In the genomic region with DNA sequence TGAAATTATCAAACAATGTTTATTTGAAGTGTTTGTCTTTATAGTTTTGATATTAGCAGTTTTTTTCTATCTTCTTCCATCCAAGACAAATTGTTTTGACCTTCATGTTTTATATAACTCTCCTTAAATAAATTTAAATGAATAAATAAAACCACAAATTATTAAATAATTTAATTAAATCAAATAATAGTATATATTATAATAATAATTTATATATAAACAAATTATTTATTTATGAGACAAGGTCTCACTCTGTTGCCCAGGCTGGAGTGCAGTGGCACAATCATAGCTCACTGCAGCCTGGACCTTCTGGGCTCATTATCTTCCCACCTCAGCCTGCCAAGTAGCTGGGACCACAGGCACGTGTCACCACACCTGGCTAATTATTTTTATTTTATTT, we compare ENCODE assay signal across 24 cellular contexts. TPM values are rescaled to one million over a fixed set of nuclear protein-coding genes. Genes with fewer than 3 reads are reported as not detected.
DNase-seq lines count a peak whose midpoint lies in the region; ATAC-seq, FAIRE-seq and TF ChIP-seq lines count a peak whose summit lies in the region.
"Had no signal": no experiment of that assay in that cellular context is flagged by ENCODE, and none has a peak within 500 bp of the region (broad histone marks: within the 10 kb centered on the region; RNA-seq: fewer than 3 reads in every experiment).

No MANE protein-coding gene starts in this region.

- H3K4me1 Mint-ChIP-seq in WTC11 = no peaks in the 10 kb centered on the region
- peaks cover 27 to 33% of the 10 kb centered on the region in 2 donors for H3K4me1 Mint-ChIP-seq in immature natural killer cell
- H3K4me1 Mint-ChIP-seq in stimulated activated memory B cell treated with anti-CD40 and anti-IgM and Interleukin-4, amounts not matched to agents 10 μg/mL and 1 μg/mL and 100 μg/mL, for 72 hours = peaks cover 15% of the 10 kb centered on the region
- H3K4me1 Mint-ChIP-seq in Calu3 (ENCODE audit: low read depth, unreplicated experiment) = peaks cover 4% of the 10 kb centered on the region
- H3K4me1 Mint-ChIP-seq in activated naive CD4-positive, alpha-beta T cell treated with anti-CD3 and anti-CD28 coated beads for 36 hours (ENCODE audit: low read depth) = peaks cover 8% of the 10 kb centered on the region
- H3K4me1 Mint-ChIP-seq: H9 had no signal

- POLR2A ChIA-PET in WTC11 (lab: Charles Lee) = no interaction called here

- H3K27me3 Mint-ChIP-seq in WTC11 (ENCODE audit: low read depth) (no peaks in the 10 kb centered on the region), immature natural killer cell (ENCODE audit: low read depth in 3 of 3) (peaks cover 2 to 8% (median 3%) of the 10 kb centered on the region in 3 donors), Calu3 (ENCODE audit: unreplicated experiment) (no peaks in the 10 kb centered on the region)
- no peaks in the 10 kb centered on the region for H3K27me3 Mint-ChIP-seq in stimulated activated memory B cell treated with anti-CD40 and anti-IgM and Interleukin-4, amounts not matched to agents 10 μg/mL and 1 μg/mL and 100 μg/mL, for 72 hours
- no peaks in the 10 kb centered on the region for H3K27me3 Mint-ChIP-seq in activated naive CD4-positive, alpha-beta T cell treated with anti-CD3 and anti-CD28 coated beads for 36 hours (ENCODE audit: low read depth)
- H3K27me3 Mint-ChIP-seq: CD4-positive, alpha-beta memory T cell had no signal

- no peak for TF ChIP-seq CTCF in WTC11 (IDR thresholded peaks at IDR 0.05)
- no peak for TF ChIP-seq CTCF in Calu3 (IDR thresholded peaks at IDR 0.05; ENCODE audit: unreplicated experiment)

- DNase-seq in WTC11 (ENCODE audit: low spot score) = no peak
- no peak for DNase-seq in immature natural killer cell
- DNase-seq in Calu3 = no peak
- no peak for DNase-seq in activated naive CD4-positive, alpha-beta T cell treated with anti-CD3 and anti-CD28 coated beads for 36 hours
- DNase-seq in NCI-H187 treated with DMSO at 0.1 percent for 48 hours (lab: John Stamatoyannopoulos, UW) = no peak
- DNase-seq in DMS53 treated with DMSO at 0.1 percent for 48 hours (lab: John Stamatoyannopoulos, UW; ENCODE audit: unreplicated experiment) = no peak
- DNase-seq: CD4-positive, alpha-beta memory T cell; GF-D8; GM23248; H9; KBM-7; MM.1S; NCI-H1092; NCI-H1436; NCI-H2029 treated with DMSO at 0.1 percent for 48 hours; NCI-H226; NCI-H774; NK-92 treated with Interleukin-12 subunit alpha and Interleukin-12 subunit beta, amount 100 ng/mL, for 24 hours; SIG-M5; SK-N-SH had no signal

- intact Hi-C loops in Calu3 (cut with micrococcal nuclease; ENCODE audit: unreplicated experiment) = no loop called here
- intact Hi-C loops in activated naive CD4-positive, alpha-beta T cell treated with anti-CD3 and anti-CD28 coated beads for 36 hours (cut with micrococcal nuclease) = no loop called here

- CTCF ChIA-PET in WTC11 (lab: Charles Lee) (interaction anchor here (0.6 kb wide), 1 partner anchor 329 kb away, joined by 3 read pairs; no protein-coding TSS in a partner anchor), Calu3 (lab: Charles Lee) (no interaction called here)
- CTCF ChIA-PET in activated naive CD4-positive, alpha-beta T cell treated with anti-CD3 and anti-CD28 coated beads for 36 hours (lab: Charles Lee) = interaction anchor here (2.9 kb wide), 1 partner anchor 11 kb away, joined by 11 read pairs; no protein-coding TSS in a partner anchor

- FAIRE-seq in G401.6 (lab: Jason Lieb, UNC) = peak; percentile 71
- FAIRE-seq: GM19239, HepG2 had no signal

- no peaks in the 10 kb centered on the region for H3K9me3 Mint-ChIP-seq in WTC11
- no peaks in the 10 kb centered on the region for H3K9me3 Mint-ChIP-seq in immature natural killer cell
- H3K9me3 Mint-ChIP-seq in stimulated activated memory B cell treated with anti-CD40 and anti-IgM and Interleukin-4, amounts not matched to agents 10 μg/mL and 1 μg/mL and 100 μg/mL, for 72 hours = no peaks in the 10 kb centered on the region
- no peaks in the 10 kb centered on the region for H3K9me3 Mint-ChIP-seq in Calu3 (ENCODE audit: low read depth, unreplicated experiment)
- H3K9me3 Mint-ChIP-seq in activated naive CD4-positive, alpha-beta T cell treated with anti-CD3 and anti-CD28 coated beads for 36 hours = no peaks in the 10 kb centered on the region
- H3K9me3 Mint-ChIP-seq: CD4-positive, alpha-beta memory T cell; H9 had no signal

- BruUV-seq in Calu3 (replicated peaks; lab: Mats Ljungman, UMichigan) = no TSS peak

- no peak for ATAC-seq in WTC11
- ATAC-seq in stimulated activated memory B cell treated with anti-CD40 and anti-IgM and Interleukin-4, amounts not matched to agents 10 μg/mL and 1 μg/mL and 100 μg/mL, for 72 hours = no peak
- ATAC-seq: HepG2 had no signal

- H3K27ac Mint-ChIP-seq in WTC11 (no peak overlapping the region), immature natural killer cell (peak overlapping the region; percentile 75 to 84 (median 79)), Calu3 (ENCODE audit: unreplicated experiment) (no peak overlapping the region)
- peak overlapping the region; percentile 94 for H3K27ac Mint-ChIP-seq in stimulated activated memory B cell treated with anti-CD40 and anti-IgM and Interleukin-4, amounts not matched to agents 10 μg/mL and 1 μg/mL and 100 μg/mL, for 72 hours
- H3K27ac Mint-ChIP-seq in activated naive CD4-positive, alpha-beta T cell treated with anti-CD3 and anti-CD28 coated beads for 36 hours = no peak overlapping the region
- H3K27ac Mint-ChIP-seq: H9 had no signal

- peaks cover 23% of the 10 kb centered on the region for H3K36me3 Mint-ChIP-seq in WTC11
- peaks cover 22 to 31% (median 22%) of the 10 kb centered on the region in 3 donors for H3K36me3 Mint-ChIP-seq in immature natural killer cell
- peaks cover 30% of the 10 kb centered on the region for H3K36me3 Mint-ChIP-seq in stimulated activated memory B cell treated with anti-CD40 and anti-IgM and Interleukin-4, amounts not matched to agents 10 μg/mL and 1 μg/mL and 100 μg/mL, for 72 hours
- H3K36me3 Mint-ChIP-seq in Calu3 (ENCODE audit: insufficient read depth, unreplicated experiment) = peaks cover 26% of the 10 kb centered on the region
- peaks cover 21% of the 10 kb centered on the region for H3K36me3 Mint-ChIP-seq in activated naive CD4-positive, alpha-beta T cell treated with anti-CD3 and anti-CD28 coated beads for 36 hours (ENCODE audit: low read depth)

- H3K4me3 Mint-ChIP-seq in WTC11 (no peak overlapping the region), immature natural killer cell (no peak overlapping the region), Calu3 (ENCODE audit: low read depth, unreplicated experiment) (no peak overlapping the region)
- H3K4me3 Mint-ChIP-seq in stimulated activated memory B cell treated with anti-CD40 and anti-IgM and Interleukin-4, amounts not matched to agents 10 μg/mL and 1 μg/mL and 100 μg/mL, for 72 hours = no peak overlapping the region
- H3K4me3 Mint-ChIP-seq in activated naive CD4-positive, alpha-beta T cell treated with anti-CD3 and anti-CD28 coated beads for 36 hours = no peak overlapping the region
- H3K4me3 Mint-ChIP-seq: CD4-positive, alpha-beta memory T cell; H9 had no signal

TF ChIP-seq in WTC11, 78 proteins besides CTCF, POLR2A, EP300 and RAD21:
- TF ChIP-seq, protein P1, sequence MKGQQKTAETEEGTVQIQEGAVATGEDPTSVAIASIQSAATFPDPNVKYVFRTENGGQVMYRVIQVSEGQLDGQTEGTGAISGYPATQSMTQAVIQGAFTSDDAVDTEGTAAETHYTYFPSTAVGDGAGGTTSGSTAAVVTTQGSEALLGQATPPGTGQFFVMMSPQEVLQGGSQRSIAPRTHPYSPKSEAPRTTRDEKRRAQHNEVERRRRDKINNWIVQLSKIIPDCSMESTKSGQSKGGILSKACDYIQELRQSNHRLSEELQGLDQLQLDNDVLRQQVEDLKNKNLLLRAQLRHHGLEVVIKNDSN (CRISPR knock-in tag; IDR thresholded peaks at IDR 0.05) = no peak
- TF ChIP-seq, protein P2, sequence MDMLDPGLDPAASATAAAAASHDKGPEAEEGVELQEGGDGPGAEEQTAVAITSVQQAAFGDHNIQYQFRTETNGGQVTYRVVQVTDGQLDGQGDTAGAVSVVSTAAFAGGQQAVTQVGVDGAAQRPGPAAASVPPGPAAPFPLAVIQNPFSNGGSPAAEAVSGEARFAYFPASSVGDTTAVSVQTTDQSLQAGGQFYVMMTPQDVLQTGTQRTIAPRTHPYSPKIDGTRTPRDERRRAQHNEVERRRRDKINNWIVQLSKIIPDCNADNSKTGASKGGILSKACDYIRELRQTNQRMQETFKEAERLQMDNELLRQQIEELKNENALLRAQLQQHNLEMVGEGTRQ (CRISPR knock-in tag; IDR thresholded peaks at IDR 0.05) = no peak
- no peak for TF ChIP-seq EMX1 (CRISPR knock-in tag; IDR thresholded peaks at IDR 0.05)
- no peak for TF ChIP-seq GRHL2 (CRISPR knock-in tag; IDR thresholded peaks at IDR 0.05; ENCODE audit: insufficient replicate concordance, severe bottlenecking)
- no peak for TF ChIP-seq NFYB (CRISPR knock-in tag; conservative IDR thresholded peaks at IDR 0.05; ENCODE audit: low read depth)
- TF ChIP-seq HMGA2 (CRISPR knock-in tag; IDR thresholded peaks at IDR 0.05) = peak; percentile 97
TF ChIP-seq in WTC11: peak in this region for 1.

RNA-seq across cellular contexts. Expression of a gene that starts 12.4 kb away (rescaled TPM):
- total RNA-seq in WTC11 (2021) = 30.6 to 41.6 TPM (median 36.3 TPM) in 3 replicates
- 10 to 100 TPM in 1 of 3 donors, 1 to 10 TPM in 1, under 1 TPM in 1; 0.63 to 23.8 (median 7.4) TPM for polyA plus RNA-seq in immature natural killer cell
- 16.3 and 18.1 TPM in 2 replicates for total RNA-seq in Calu3 (2022)
- 10 to 100 TPM; 29.6 to 30.9 TPM for total RNA-seq in activated naive CD4-positive, alpha-beta T cell treated with anti-CD3 and anti-CD28 coated beads for 36 hours

RNA-seq across cellular contexts. Expression of a gene that starts 38.7 kb away (rescaled TPM):
- total RNA-seq in WTC11 (2021) (29.5 to 39.0 TPM (median 32.9 TPM) in 3 replicates), Calu3 (2022) (23.9 and 24.6 TPM in 2 replicates)
- 10 to 100 TPM; 20.9 to 51.9 (median 51.8) TPM for polyA plus RNA-seq in immature natural killer cell
- 10 to 100 TPM; 21.3 to 27.4 TPM for total RNA-seq in activated naive CD4-positive, alpha-beta T cell treated with anti-CD3 and anti-CD28 coated beads for 36 hours

Comparison
In these comparisons a context has a peak if more than half of its experiments do, and no peak if none do; other contexts are left out.
1. H3K27ac Mint-ChIP-seq: peak in immature natural killer cell (6 of 6) and stimulated activated memory B cell treated with anti-CD40 and anti-IgM and Interleukin-4, amounts not matched to agents 10 μg/mL and 1 μg/mL and 100 μg/mL, for 72 hours (single experiment); none in WTC11 (single experiment), Calu3 (single experiment) and activated naive CD4-positive, alpha-beta T cell treated with anti-CD3 and anti-CD28 coated beads for 36 hours (single experiment).